In the genomic region with DNA sequence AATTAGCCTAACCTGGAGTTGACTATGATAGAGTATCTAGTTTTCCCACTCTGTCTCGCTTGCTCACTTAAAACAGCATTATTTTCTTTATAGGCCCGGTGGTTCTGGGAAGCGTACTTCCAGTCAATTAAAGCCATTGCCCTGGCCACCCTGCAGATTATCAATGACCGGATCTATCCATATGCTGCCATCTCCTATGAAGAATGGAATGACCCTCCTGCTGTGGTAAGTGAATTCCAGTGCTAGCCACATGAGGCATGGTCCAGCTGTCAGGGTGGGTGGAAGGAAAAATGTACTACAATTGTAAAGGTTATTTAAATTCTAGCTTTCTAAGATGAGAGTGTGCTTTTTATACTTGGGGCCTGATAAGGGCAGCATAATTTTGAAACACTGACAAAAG, we compare ENCODE assay signal across 22 cellular contexts.
DNase-seq lines count a peak whose midpoint lies in the region; FAIRE-seq and TF ChIP-seq lines count a peak whose summit lies in the region.
"Had no signal": no experiment of that assay in that cellular context is flagged by ENCODE, and none has a peak within 500 bp of the region (broad histone marks: within the 10 kb centered on the region; RNA-seq: fewer than 3 reads in every experiment).

No MANE protein-coding gene starts in this region.

- H3K79me1 ChIP-seq in H1 (ENCODE audit: low read depth, low read length) (no peaks in the 10 kb centered on the region), H9 (ENCODE audit: insufficient read depth, low read depth, low read length, poor library complexity, severe bottlenecking) (no peaks in the 10 kb centered on the region)

- no peaks in the 10 kb centered on the region for H3K9me3 ChIP-seq in SJCRH30 (replicated peaks)
- no peaks in the 10 kb centered on the region; a peak in 1 of 4 replicates for H3K9me3 ChIP-seq in H1 (ENCODE audit: insufficient read depth in 2 of 2, low read depth in 1 of 2, low read length in 1 of 2)
- H3K9me3 ChIP-seq in osteoblast (ENCODE audit: low read depth, low read length): no peaks in the 10 kb centered on the region
- no peaks in the 10 kb centered on the region for H3K9me3 ChIP-seq in H9 (ENCODE audit: control insufficient read depth, low read depth, low read length)
- H3K9me3 ChIP-seq: esophagus squamous epithelium, HAP-1, ovary, tibial nerve had no signal

- H3K4ac ChIP-seq in H1 (replicated peaks; ENCODE audit: insufficient read length, low read depth, low read length): no peak overlapping the region
- no peak overlapping the region for H3K4ac ChIP-seq in H9 (ENCODE audit: low read depth, low read length)

- H3K27me3 Mint-ChIP-seq in H9 (ENCODE audit: low read depth): no peaks in the 10 kb centered on the region
- H3K27me3 Mint-ChIP-seq: T-cell had no signal

- no peak for TF ChIP-seq CTCF in H1 (IDR thresholded peaks at IDR 0.05; ENCODE audit: control extremely low read depth in 1 of 3, insufficient read depth in 1 of 3, low read depth in 1 of 3, low read length in 3 of 3)
- TF ChIP-seq CTCF in osteoblast (IDR thresholded peaks at IDR 0.05; ENCODE audit: extremely low read depth, low read depth, low read length): no peak
- TF ChIP-seq CTCF in H9 (conservative IDR thresholded peaks at IDR 0.05): no peak

- no peak for TF ChIP-seq RAD21 in H1 (IDR thresholded peaks at IDR 0.05 in 1 of 2, conservative IDR thresholded peaks at IDR 0.05 in 1 of 2; ENCODE audit: low read depth in 2 of 2, low read length in 2 of 2)

- H3K4me2 ChIP-seq in H1 (ENCODE audit: insufficient read depth in 1 of 2, low read depth in 2 of 2, low read length in 2 of 2): no peak overlapping the region
- no peak overlapping the region for H3K4me2 ChIP-seq in osteoblast (ENCODE audit: insufficient read depth, low read length)
- no peak overlapping the region for H3K4me2 ChIP-seq in H9 (ENCODE audit: insufficient read depth, insufficient read length, low read length)

- H3K4me3 Mint-ChIP-seq in H9: no peak overlapping the region
- H3K4me3 Mint-ChIP-seq: activated naive CD4-positive, alpha-beta T cell treated with anti-CD3 and anti-CD28 coated beads for 36 hours; T-cell had no signal

- 82% methylated on average over 4 of the region's 4 CpGs; no CpG with 5 or more reads in 1 of the 2 experiments for WGBS in H1 (ENCODE audit: extremely low coverage in 1 of 2, insufficient coverage in 1 of 2, insufficient read length in 1 of 2, insufficient replicate concordance in 2 of 2, low coverage in 1 of 2, low lambda C conversion rate in 2 of 2, missing lambda C conversion rate in 1 of 2), 2 experiments
- WGBS in H9 (ENCODE audit: extremely low coverage, insufficient read length, low lambda C conversion rate): no CpG with 5 or more reads among the region's 4 CpGs

- no peaks in the 10 kb centered on the region for H3K79me2 ChIP-seq in H1 (ENCODE audit: control insufficient read depth in 1 of 2, insufficient read depth in 2 of 2, low read length in 2 of 2)
- H3K79me2 ChIP-seq in osteoblast (ENCODE audit: insufficient read depth, low read length): no peaks in the 10 kb centered on the region
- no peaks in the 10 kb centered on the region for H3K79me2 ChIP-seq in H9 (ENCODE audit: insufficient read depth, low read length)

- H2BK15ac ChIP-seq in H1 (ENCODE audit: low read length): no peak overlapping the region
- no peak overlapping the region for H2BK15ac ChIP-seq in H9 (ENCODE audit: low read depth, low read length)

- H2BK12ac ChIP-seq in H1 (ENCODE audit: low read depth, low read length): no peak overlapping the region
- H2BK12ac ChIP-seq in H9 (ENCODE audit: insufficient read length, low read depth, low read length): no peak overlapping the region

- H2BK20ac ChIP-seq in H1 (ENCODE audit: low read length): no peak overlapping the region
- H2BK20ac ChIP-seq in H9 (ENCODE audit: low read depth, low read length, poor library complexity, severe bottlenecking): no peak overlapping the region

- H3K9ac ChIP-seq in H1 (replicated peaks in 1 of 4; ENCODE audit: extremely low read depth in 1 of 4, low read depth in 3 of 4, low read length in 3 of 4) (no peak overlapping the region), H9 (ENCODE audit: extremely low read depth, insufficient read length, low read length) (no peak overlapping the region)

- DNase-seq in H7 (peak; percentile 44), SJCRH30 (peak; percentile 72 to 75), H1 (ENCODE audit: low read depth in 1 of 2, low spot score in 2 of 2) (no peak), osteoblast (ENCODE audit: insufficient read length, low spot score, missing footprints) (peak; percentile 60), H9 (no peak), NCI-H345 (lab: John Stamatoyannopoulos, UW) (no peak), amygdala (lab: John Stamatoyannopoulos, UW) (no peak)
- DNase-seq: activated CD4-positive, CD25-positive, alpha-beta regulatory T cell; activated naive CD4-positive, alpha-beta T cell treated with anti-CD3 and anti-CD28 coated beads for 36 hours; cortex of kidney; DMS53; esophagus squamous epithelium; foreskin melanocyte; NCI-H1694 treated with DMSO at 0.1 percent for 48 hours; NCI-H524 treated with DMSO at 0.1 percent for 48 hours; ovary; SHP77 treated with DMSO at 0.1 percent for 48 hours; T-cell had no signal

- H2AK5ac ChIP-seq in H1 (ENCODE audit: low read depth, low read length) (no peak overlapping the region), H9 (ENCODE audit: insufficient read length, low read length) (no peak overlapping the region)

- H3K27ac ChIP-seq in SJCRH30 (peak overlapping the region; percentile 47), H1 (ENCODE audit: low read depth, low read length) (no peak overlapping the region), osteoblast (ENCODE audit: low read depth, low read length) (no peak overlapping the region), H9 (ENCODE audit: insufficient read length, low read depth, low read length) (no peak overlapping the region)
- H3K27ac ChIP-seq: cardiac muscle cell, esophagus squamous epithelium, ovary, tibial nerve had no signal

- H3K56ac ChIP-seq in H1 (replicated peaks; ENCODE audit: insufficient read length, low read depth, low read length) (no peak overlapping the region), H9 (ENCODE audit: insufficient read length, low read depth, low read length) (no peak overlapping the region)

- H3K23me2 ChIP-seq in H1 (ENCODE audit: low read depth, low read length) (no peaks in the 10 kb centered on the region), H9 (ENCODE audit: insufficient read length, low read depth, low read length, poor library complexity, severe bottlenecking) (no peaks in the 10 kb centered on the region)

- H3K23ac ChIP-seq in H1 (ENCODE audit: insufficient read length) (no peak overlapping the region), H9 (ENCODE audit: insufficient read length, low read depth, low read length) (no peak overlapping the region)

- H4K5ac ChIP-seq in H1 (ENCODE audit: insufficient read length, low read depth, low read length): no peak overlapping the region
- no peak overlapping the region for H4K5ac ChIP-seq in H9 (ENCODE audit: insufficient read length, low read depth, low read length)

- no peak overlapping the region for H3T11ph ChIP-seq in H9 (ENCODE audit: low read length)

- peaks cover 14 to 17% of the 10 kb centered on the region in 2 experiments for H3K4me1 Mint-ChIP-seq in H9

- peaks cover 5 to 6% (median 5%) of the 10 kb centered on the region in 3 experiments; a peak in 5 of 7 replicates for H3K36me3 Mint-ChIP-seq in H9 (ENCODE audit: insufficient read depth in 1 of 3, low read depth in 3 of 3)

- H4K20me1 ChIP-seq in H1 (replicated peaks in 1 of 2; ENCODE audit: control insufficient read depth in 1 of 2, insufficient read depth in 2 of 2, low read length in 2 of 2) (peaks cover 0 to 2% of the 10 kb centered on the region in 2 experiments), osteoblast (ENCODE audit: insufficient read depth, low read length) (peaks cover 7% of the 10 kb centered on the region), H9 (ENCODE audit: control insufficient read depth, insufficient read depth, insufficient read length) (no peaks in the 10 kb centered on the region)

- no peaks in the 10 kb centered on the region for H3K36me3 ChIP-seq in H7 (replicated peaks; ENCODE audit: control insufficient read depth, insufficient read depth, low read length)
- H3K36me3 ChIP-seq in SJCRH30: peaks cover 4% of the 10 kb centered on the region; the same call in 1 of the 2 replicates
- no peaks in the 10 kb centered on the region for H3K36me3 ChIP-seq in H1 (ENCODE audit: control insufficient read depth in 2 of 4, insufficient read depth in 4 of 4, low read length in 3 of 4)
- H3K36me3 ChIP-seq in osteoblast (ENCODE audit: insufficient read depth, low read length): no peaks in the 10 kb centered on the region
- H3K36me3 ChIP-seq: cardiac muscle cell, HAP-1, ovary had no signal

- no peak for TF ChIP-seq EP300 in H1 (IDR thresholded peaks at IDR 0.05; ENCODE audit: borderline replicate concordance in 1 of 2, low read depth in 2 of 2, low read length in 2 of 2)

- H3K4me1 ChIP-seq in SJCRH30 (peaks cover 25% of the 10 kb centered on the region), H1 (replicated peaks in 1 of 4; ENCODE audit: control insufficient read depth in 3 of 4, insufficient read depth in 4 of 4, low read length in 3 of 4) (peaks cover 0 to 6% (median 2%) of the 10 kb centered on the region in 4 experiments; a peak in 3 of 7 replicates), osteoblast (ENCODE audit: insufficient read depth, low read length) (peaks cover 9% of the 10 kb centered on the region), H9 (ENCODE audit: insufficient read depth, low read length) (peaks cover 5% of the 10 kb centered on the region)
- H3K4me1 ChIP-seq: esophagus squamous epithelium, HAP-1 had no signal

- H3K18ac ChIP-seq in H1 (ENCODE audit: extremely low read depth, low read length): no peak overlapping the region
- no peak overlapping the region for H3K18ac ChIP-seq in H9 (ENCODE audit: insufficient read length, low read depth, low read length)

- H2AFZ ChIP-seq in H1 (ENCODE audit: low read length) (no peak overlapping the region), osteoblast (ENCODE audit: low read length) (no peak overlapping the region), H9 (ENCODE audit: low read length) (no peak overlapping the region)

- FAIRE-seq in H1 (lab: Jason Lieb, UNC): peak; percentile 55
- FAIRE-seq: G401.6 had no signal

- POLR2A ChIA-PET in H1 (lab: Charles Lee; ENCODE audit: partially characterized antibody): no interaction called here

- no peaks in the 10 kb centered on the region; a peak in 1 of 5 replicates for H3K9me3 Mint-ChIP-seq in H9
- H3K9me3 Mint-ChIP-seq: activated naive CD4-positive, alpha-beta T cell treated with anti-CD3 and anti-CD28 coated beads for 36 hours; T-cell had no signal

- H4K8ac ChIP-seq in H1 (ENCODE audit: extremely low read depth, insufficient read depth, low read length) (no peak overlapping the region), H9 (replicated peaks; ENCODE audit: insufficient read length, low read depth, low read length) (no peak overlapping the region)

- no peak for TF ChIP-seq POLR2A in H1 (IDR thresholded peaks at IDR 0.05; ENCODE audit: control extremely low read depth in 1 of 2, low read depth in 2 of 2, low read length in 2 of 2)

- no peak overlapping the region; a peak in 2 of 7 replicates for H3K27ac Mint-ChIP-seq in H9
- H3K27ac Mint-ChIP-seq: activated naive CD4-positive, alpha-beta T cell treated with anti-CD3 and anti-CD28 coated beads for 36 hours; T-cell had no signal

- CTCF ChIA-PET in H1 (lab: Charles Lee; ENCODE audit: partially characterized antibody): interaction anchor here (0.8 to 2.0 kb wide), 7 partner anchors 10 to 115 kb away, joined by 3 to 9 read pairs (median 4); no protein-coding TSS in a partner anchor

- H3K4me3 ChIP-seq in H7 (ENCODE audit: insufficient read depth, low read depth, low read length) (no peak overlapping the region), SJCRH30 (no peak overlapping the region), H1 (ENCODE audit: extremely low read depth in 1 of 4, insufficient read depth in 2 of 4, low read depth in 3 of 4, low read length in 4 of 4) (no peak overlapping the region), osteoblast (ENCODE audit: insufficient read depth, low read length) (no peak overlapping the region)
- H3K4me3 ChIP-seq: cardiac muscle cell, esophagus squamous epithelium, HAP-1, ovary, tibial nerve had no signal

- H3K27me3 ChIP-seq in H7 (ENCODE audit: control insufficient read depth, insufficient read depth, low read length) (no peaks in the 10 kb centered on the region), SJCRH30 (no peaks in the 10 kb centered on the region), H1 (replicated peaks in 1 of 4; ENCODE audit: control insufficient read depth in 3 of 4, extremely low read depth in 1 of 4, insufficient read depth in 3 of 4, low read length in 3 of 4) (no peaks in the 10 kb centered on the region), osteoblast (ENCODE audit: insufficient read depth, low read length) (no peaks in the 10 kb centered on the region), H9 (ENCODE audit: insufficient read depth, low read length) (no peaks in the 10 kb centered on the region)
- H3K27me3 ChIP-seq: cardiac muscle cell, esophagus squamous epithelium, ovary, tibial nerve had no signal

- no peak overlapping the region for H4K91ac ChIP-seq in H1 (replicated peaks; ENCODE audit: insufficient read length, low read length)
- no peak overlapping the region for H4K91ac ChIP-seq in H9 (ENCODE audit: insufficient read length, low read depth, low read length)

- no peak overlapping the region for H2BK5ac ChIP-seq in H1 (ENCODE audit: low read depth, low read length)
- no peak overlapping the region for H2BK5ac ChIP-seq in H9 (ENCODE audit: insufficient read length, low read length)

- H3K14ac ChIP-seq in H1 (ENCODE audit: insufficient read length) (no peak overlapping the region), H9 (ENCODE audit: insufficient read depth, low read length) (no peak overlapping the region)

- H2BK120ac ChIP-seq in H1 (replicated peaks; ENCODE audit: low read depth, low read length) (no peak overlapping the region), H9 (ENCODE audit: low read depth, low read length, poor library complexity, severe bottlenecking) (no peak overlapping the region)

Comparison
In these comparisons a context has a peak if more than half of its experiments do, and no peak if none do; other contexts are left out.
1. DNase-seq: peak in H7 (single experiment), SJCRH30 (2 of 2) and osteoblast (single experiment); none in H1 (0 of 2), H9 (single experiment), NCI-H345 (single experiment) and amygdala (0 of 56).